Comparison of ENCODE assay signal across 8 cellular contexts in the genomic region with DNA sequence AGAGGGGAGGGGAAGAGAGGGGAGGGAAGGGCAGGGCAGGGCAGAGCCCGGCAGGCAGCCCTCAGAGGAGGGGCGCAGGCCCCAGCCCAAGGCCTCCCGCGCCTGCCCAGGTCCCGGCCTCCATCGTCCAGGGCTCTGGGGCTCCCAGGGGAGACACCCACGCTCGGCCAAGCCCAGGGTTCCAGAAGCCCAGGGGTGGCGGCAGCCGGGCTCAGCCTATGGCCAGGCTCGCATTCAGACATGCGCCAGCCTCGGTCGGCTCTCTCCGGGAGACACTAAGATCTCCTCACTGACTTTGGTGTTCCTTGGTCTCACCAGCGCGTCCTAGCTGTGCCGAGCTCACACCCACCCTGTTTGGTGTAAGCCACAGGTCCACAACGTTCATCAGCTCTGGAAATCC. TPM values are rescaled to one million over a fixed set of nuclear protein-coding genes. Genes with fewer than 3 reads are reported as not detected.
DNase-seq lines count a peak whose midpoint lies in the region; ATAC-seq and TF ChIP-seq lines count a peak whose summit lies in the region.
"Had no signal": no experiment of that assay in that cellular context is flagged by ENCODE, and none has a peak within 500 bp of the region (broad histone marks: within the 10 kb centered on the region; RNA-seq: fewer than 3 reads in every experiment).

No MANE protein-coding gene starts in this region.

- no peak for TF ChIP-seq POLR2A in esophagus squamous epithelium (IDR thresholded peaks at IDR 0.05)

- no peaks in the 10 kb centered on the region for H3K36me3 ChIP-seq in esophagus squamous epithelium
- no peaks in the 10 kb centered on the region for H3K36me3 ChIP-seq in smooth muscle cell (ENCODE audit: low read depth)

- DNase-seq in activated T-cell treated with anti-CD3 and anti-CD28 coated beads, Interleukin-2, amount 50 U/mL, for 72 hours = no peak
- DNase-seq in activated T-cell treated with anti-CD3 and anti-CD28 coated beads, Interleukin-2, amount 50 U/mL, for 24 hours = no peak
- DNase-seq in esophagus squamous epithelium (lab: John Stamatoyannopoulos, UW) (no peak), smooth muscle cell (lab: John Stamatoyannopoulos, UW; ENCODE audit: unreplicated experiment) (no peak), SK-N-DZ (ENCODE audit: low spot score) (no peak)
- DNase-seq: occipital lobe; stimulated activated naive B cell treated with anti-CD40 and anti-IgM and Interleukin-4, amounts not matched to agents 10 μg/mL and 1 μg/mL and 100 μg/mL, for 72 hours had no signal

- H3K9ac ChIP-seq in smooth muscle cell (ENCODE audit: low read depth) = no peak overlapping the region

- peaks cover 2% of the 10 kb centered on the region in 2 donors for H3K36me3 Mint-ChIP-seq in activated T-cell treated with anti-CD3 and anti-CD28 coated beads, Interleukin-2, amount 50 U/mL, for 72 hours (ENCODE audit: insufficient read depth in 2 of 2)
- no peaks in the 10 kb centered on the region for H3K36me3 Mint-ChIP-seq in activated T-cell treated with anti-CD3 and anti-CD28 coated beads, Interleukin-2, amount 50 U/mL, for 24 hours (ENCODE audit: low read depth)
- H3K36me3 Mint-ChIP-seq: stimulated activated naive B cell treated with anti-CD40 and anti-IgM and Interleukin-4, amounts not matched to agents 10 μg/mL and 1 μg/mL and 100 μg/mL, for 72 hours had no signal

- H3K9me3 ChIP-seq in esophagus squamous epithelium (no peaks in the 10 kb centered on the region), smooth muscle cell (replicated peaks; ENCODE audit: low read depth) (no peaks in the 10 kb centered on the region)

- H3K4me2 ChIP-seq in smooth muscle cell = no peak overlapping the region

- intact Hi-C loops in esophagus squamous epithelium (cut with DNase I) = no loop called here

- no peaks in the 10 kb centered on the region for H3K9me3 Mint-ChIP-seq in activated T-cell treated with anti-CD3 and anti-CD28 coated beads, Interleukin-2, amount 50 U/mL, for 72 hours
- no peaks in the 10 kb centered on the region for H3K9me3 Mint-ChIP-seq in activated T-cell treated with anti-CD3 and anti-CD28 coated beads, Interleukin-2, amount 50 U/mL, for 24 hours
- H3K9me3 Mint-ChIP-seq: stimulated activated naive B cell treated with anti-CD40 and anti-IgM and Interleukin-4, amounts not matched to agents 10 μg/mL and 1 μg/mL and 100 μg/mL, for 72 hours had no signal

- H2AFZ ChIP-seq in smooth muscle cell (ENCODE audit: low read depth) = no peak overlapping the region

- no peaks in the 10 kb centered on the region for H3K79me2 ChIP-seq in smooth muscle cell (ENCODE audit: low read depth)

- H3K4me1 Mint-ChIP-seq in activated T-cell treated with anti-CD3 and anti-CD28 coated beads, Interleukin-2, amount 50 U/mL, for 72 hours (ENCODE audit: low read depth) = peaks cover 2% of the 10 kb centered on the region
- H3K4me1 Mint-ChIP-seq in activated T-cell treated with anti-CD3 and anti-CD28 coated beads, Interleukin-2, amount 50 U/mL, for 24 hours (ENCODE audit: low read depth) = peaks cover 2% of the 10 kb centered on the region

- no peaks in the 10 kb centered on the region for H4K20me1 ChIP-seq in smooth muscle cell (ENCODE audit: low read depth)

- ATAC-seq in activated T-cell treated with anti-CD3 and anti-CD28 coated beads, Interleukin-2, amount 50 U/mL, for 72 hours (replicated peaks in 1 of 2) = no peak
- no peak for ATAC-seq in HG03442 (IDR thresholded peaks at IDR 0.05; ENCODE audit: unreplicated experiment)
- ATAC-seq: stimulated activated naive B cell treated with anti-CD40 and anti-IgM and Interleukin-4, amounts not matched to agents 10 μg/mL and 1 μg/mL and 100 μg/mL, for 72 hours had no signal

- peaks cover 17% of the 10 kb centered on the region for H3K27me3 Mint-ChIP-seq in activated T-cell treated with anti-CD3 and anti-CD28 coated beads, Interleukin-2, amount 50 U/mL, for 72 hours (ENCODE audit: low read depth)
- H3K27me3 Mint-ChIP-seq in activated T-cell treated with anti-CD3 and anti-CD28 coated beads, Interleukin-2, amount 50 U/mL, for 24 hours = peaks cover 47% of the 10 kb centered on the region

- H3K4me3 Mint-ChIP-seq in activated T-cell treated with anti-CD3 and anti-CD28 coated beads, Interleukin-2, amount 50 U/mL, for 72 hours = peak overlapping the region; percentile 25 to 38
- H3K4me3 Mint-ChIP-seq in activated T-cell treated with anti-CD3 and anti-CD28 coated beads, Interleukin-2, amount 50 U/mL, for 24 hours = no peak overlapping the region

- H3K4me3 ChIP-seq in esophagus squamous epithelium (no peak overlapping the region), smooth muscle cell (no peak overlapping the region)

- peak overlapping the region in 3 of 4 donors; percentile 59 to 79 (median 64) for H3K27ac ChIP-seq in esophagus squamous epithelium
- peak overlapping the region; percentile 89 for H3K27ac ChIP-seq in smooth muscle cell (ENCODE audit: low read depth)

- H3F3A ChIP-seq in smooth muscle cell (ENCODE audit: low read depth) = peaks cover 25% of the 10 kb centered on the region

- WGBS in esophagus squamous epithelium, 2 donors = 71 to 78% methylated on average over 11 to 15 of the region's 19 CpGs
- WGBS in smooth muscle cell (ENCODE audit: low lambda C conversion rate) = 92% methylated on average over 18 of the region's 19 CpGs

- TF ChIP-seq CTCF in esophagus squamous epithelium (IDR thresholded peaks at IDR 0.05) = no peak
- TF ChIP-seq CTCF in smooth muscle cell (IDR thresholded peaks at IDR 0.05; ENCODE audit: borderline replicate concordance, insufficient read depth, poor library complexity, severe bottlenecking) = no peak

- H3K27me3 ChIP-seq in esophagus squamous epithelium (peaks cover 0 to 23% (median 0%) of the 10 kb centered on the region in 4 donors), smooth muscle cell (ENCODE audit: low read depth) (no peaks in the 10 kb centered on the region)

- H3K27ac Mint-ChIP-seq in activated T-cell treated with anti-CD3 and anti-CD28 coated beads, Interleukin-2, amount 50 U/mL, for 72 hours = no peak overlapping the region
- no peak overlapping the region for H3K27ac Mint-ChIP-seq in activated T-cell treated with anti-CD3 and anti-CD28 coated beads, Interleukin-2, amount 50 U/mL, for 24 hours
- H3K27ac Mint-ChIP-seq: stimulated activated naive B cell treated with anti-CD40 and anti-IgM and Interleukin-4, amounts not matched to agents 10 μg/mL and 1 μg/mL and 100 μg/mL, for 72 hours had no signal

- peaks cover 29 to 81% (median 51%) of the 10 kb centered on the region in 3 donors for H3K4me1 ChIP-seq in esophagus squamous epithelium
- peaks cover 40% of the 10 kb centered on the region for H3K4me1 ChIP-seq in smooth muscle cell (ENCODE audit: low read depth)

RNA-seq across cellular contexts. Expression of a gene that starts 7.1 kb away (rescaled TPM):
- total RNA-seq in activated T-cell treated with anti-CD3 and anti-CD28 coated beads, Interleukin-2, amount 50 U/mL, for 72 hours = under 1 TPM in 1 of 2 donors, not detected in 1; 0.17 TPM
- total RNA-seq in esophagus squamous epithelium = 10 to 100 TPM in 2 of 4 donors, 1 to 10 TPM in 2; 4.7 to 28.3 (median 14.4) TPM
- 5.3 and 10.1 TPM in 2 replicates for total RNA-seq in smooth muscle cell
- polyA plus RNA-seq in smooth muscle cell = 6.1 and 30.1 TPM in 2 replicates
- 0.81 TPM in 1 of 2 replicates, not detected in the other for polyA plus RNA-seq in SK-N-DZ (2014; cell fraction: cytosol; rRNA removed)
- 0.90 and 0.97 TPM in 2 replicates for polyA plus RNA-seq in SK-N-DZ (2014; cell fraction: nucleus; rRNA removed)

RNA-seq across cellular contexts. Expression of a gene that starts 7.3 kb away (rescaled TPM):
- 1 to 10 TPM in 1 of 2 donors, under 1 TPM in 1; 0.94 to 1.4 TPM for total RNA-seq in activated T-cell treated with anti-CD3 and anti-CD28 coated beads, Interleukin-2, amount 50 U/mL, for 72 hours
- total RNA-seq in esophagus squamous epithelium = 10 to 100 TPM; 20.0 to 55.0 (median 34.6) TPM
- total RNA-seq in smooth muscle cell = 25.1 and 29.5 TPM in 2 replicates
- polyA plus RNA-seq in smooth muscle cell = 79.2 and 156 TPM in 2 replicates
- 0.06 and 1.5 TPM in 2 replicates for polyA plus RNA-seq in SK-N-DZ (2014; cell fraction: cytosol; rRNA removed)
- polyA plus RNA-seq in SK-N-DZ (2014; cell fraction: nucleus; rRNA removed) = 0.27 and 2.0 TPM in 2 replicates

RNA-seq across cellular contexts. Expression of a gene that starts 21.1 kb away (rescaled TPM):
- 10 to 100 TPM; 74.9 to 77.5 TPM for total RNA-seq in activated T-cell treated with anti-CD3 and anti-CD28 coated beads, Interleukin-2, amount 50 U/mL, for 72 hours
- total RNA-seq in esophagus squamous epithelium (100 to 1,000 TPM in 3 of 4 donors, 10 to 100 TPM in 1; 98.0 to 157 (median 116) TPM), smooth muscle cell (99.0 and 99.6 TPM in 2 replicates)
- 147 and 161 TPM in 2 replicates for polyA plus RNA-seq in smooth muscle cell
- polyA plus RNA-seq in SK-N-DZ (2014; cell fraction: cytosol; rRNA removed) = 122 and 124 TPM in 2 replicates
- polyA plus RNA-seq in SK-N-DZ (2014; cell fraction: nucleus; rRNA removed) = 65.7 and 70.6 TPM in 2 replicates

RNA-seq across cellular contexts. Expression of a gene that starts 21.3 kb away (rescaled TPM):
- 1 to 10 TPM; 2.8 to 3.7 TPM for total RNA-seq in activated T-cell treated with anti-CD3 and anti-CD28 coated beads, Interleukin-2, amount 50 U/mL, for 72 hours
- under 1 TPM; under 0.01 to 1.00 (median 0.28) TPM for total RNA-seq in esophagus squamous epithelium
- total RNA-seq in smooth muscle cell = 0.09 and 0.40 TPM in 2 replicates
- polyA plus RNA-seq in smooth muscle cell = 0.86 and 2.6 TPM in 2 replicates
- 0.06 TPM in 1 of 2 replicates, not detected in the other for polyA plus RNA-seq in SK-N-DZ (2014; cell fraction: cytosol; rRNA removed)
- not detected in 2 replicates for polyA plus RNA-seq in SK-N-DZ (2014; cell fraction: nucleus; rRNA removed)

RNA-seq across cellular contexts. Expression of a gene that starts 29.0 kb away (rescaled TPM):
- total RNA-seq in activated T-cell treated with anti-CD3 and anti-CD28 coated beads, Interleukin-2, amount 50 U/mL, for 72 hours = 100 to 1,000 TPM; 166 to 180 TPM
- total RNA-seq in esophagus squamous epithelium (100 to 1,000 TPM in 2 of 4 donors, 10 to 100 TPM in 2; 42.5 to 213 (median 104) TPM), smooth muscle cell (172 and 180 TPM in 2 replicates)
- 144 and 226 TPM in 2 replicates for polyA plus RNA-seq in smooth muscle cell
- polyA plus RNA-seq in SK-N-DZ (2014; cell fraction: cytosol; rRNA removed) = 114 and 186 TPM in 2 replicates
- polyA plus RNA-seq in SK-N-DZ (2014; cell fraction: nucleus; rRNA removed) = 1,610 and 2,471 TPM in 2 replicates

Comparison
In these comparisons a context has a peak if more than half of its experiments do, and no peak if none do; other contexts are left out.
1. RNA of a gene that starts 7.3 kb away (total RNA-seq): 20.0 to 55.0 TPM in esophagus squamous epithelium and 25.1 to 29.5 TPM in smooth muscle cell; 0.94 to 1.4 TPM in activated T-cell treated with anti-CD3 and anti-CD28 coated beads, Interleukin-2, amount 50 U/mL, for 72 hours; every median in the first group is over 4 times any median in the second.